Comparison of ENCODE assay signal across 11 cellular contexts in genomic region chr11:102225689-102226562, GRCh38.
DNase-seq lines count a peak whose midpoint lies in the region; ATAC-seq, FAIRE-seq and TF ChIP-seq lines count a peak whose summit lies in the region.
"Had no signal": no experiment of that assay in that cellular context is flagged by ENCODE, and none has a peak within 500 bp of the region (broad histone marks: within the 10 kb centered on the region; RNA-seq: fewer than 3 reads in every experiment).

No MANE protein-coding gene starts in this region.

- H3K27me3 Mint-ChIP-seq in MCF 10A (ENCODE audit: insufficient read depth, unreplicated experiment), result no peaks in the 10 kb centered on the region

- no peaks in the 10 kb centered on the region for H3K79me2 ChIP-seq in HepG2 (ENCODE audit: insufficient read depth, low read length)

- H3K4me3 Mint-ChIP-seq in MCF 10A (ENCODE audit: unreplicated experiment), result peak overlapping the region; percentile 48
- H3K4me3 Mint-ChIP-seq: IgD-negative memory B cell; naive thymus-derived CD8-positive, alpha-beta T cell had no signal

- no peak overlapping the region for H3K9ac ChIP-seq in HepG2 (ENCODE audit: insufficient read depth, low read depth, low read length)

- FAIRE-seq in HepG2 (lab: Jason Lieb, UNC) (no peak), D721Med (lab: Jason Lieb, UNC) (no peak)

- H3K36me3 ChIP-seq in HepG2 (replicated peaks in 1 of 2; ENCODE audit: control insufficient read depth in 1 of 2, insufficient read depth in 2 of 2, low read length in 2 of 2), result peaks cover 26 to 71% of the 10 kb centered on the region in 2 experiments
- H3K36me3 ChIP-seq in right lobe of liver, result peaks cover 0 to 14% (median 0%) of the 10 kb centered on the region in 4 donors

- no peak overlapping the region for H2AFZ ChIP-seq in HepG2 (ENCODE audit: low read length)

- peaks cover 46% of the 10 kb centered on the region for H3K4me1 Mint-ChIP-seq in MCF 10A (ENCODE audit: insufficient read depth, unreplicated experiment)
- H3K4me1 Mint-ChIP-seq: naive thymus-derived CD8-positive, alpha-beta T cell had no signal

- 93% methylated on average over 4 of the region's 4 CpGs for WGBS in HepG2 (ENCODE audit: low lambda C conversion rate)
- 88% methylated on average over 3 of the region's 4 CpGs for WGBS in right lobe of liver (ENCODE audit: insufficient coverage, low coverage, low lambda C conversion rate, missing lambda C conversion rate)

- no peaks in the 10 kb centered on the region for H3K27me3 ChIP-seq in HepG2 (ENCODE audit: control insufficient read depth in 1 of 2, insufficient read depth in 2 of 2, low read length in 2 of 2)
- no peaks in the 10 kb centered on the region for H3K27me3 ChIP-seq in right lobe of liver

- POLR2A ChIA-PET in HepG2 (lab: Yijun Ruan, JAX) (interaction anchor here (1.2 kb wide), 1 partner anchor 115 kb away, joined by 5 read pairs; no protein-coding TSS in a partner anchor), MCF 10A (lab: Yijun Ruan, JAX) (interaction anchor here (0.7 to 5.5 kb wide), 25 partner anchors 9 to 365 kb away, joined by 3 to 131 read pairs (median 5); partner anchors contain the start of gene YAP1)

- CTCF ChIA-PET in HepG2 (lab: Yijun Ruan, JAX; ENCODE audit: low intra/inter-chr PET ratio, low total read pairs) (no interaction called here), MCF 10A (lab: Yijun Ruan, JAX) (interaction anchor here (0.7 to 3.5 kb wide), 6 partner anchors 13 to 459 kb away, joined by 3 to 30 read pairs (median 4); no protein-coding TSS in a partner anchor)

- H3K9me3 ChIP-seq in HepG2 (ENCODE audit: low read length) (no peaks in the 10 kb centered on the region), right lobe of liver (no peaks in the 10 kb centered on the region)

- in situ Hi-C loops in HepG2 (cut with HindIII; ENCODE audit: extremely low pct_ligation_motif_present, low pct_unique_long_range_greater_than_20kb), result no loop called here

- no peak for ATAC-seq in HepG2
- no peak for ATAC-seq in right lobe of liver
- no peak for ATAC-seq in GM21447 (IDR thresholded peaks at IDR 0.05; ENCODE audit: unreplicated experiment)
- ATAC-seq in GM19324 (IDR thresholded peaks at IDR 0.05; ENCODE audit: low FRiP score, unreplicated experiment), result no peak
- ATAC-seq: naive thymus-derived CD8-positive, alpha-beta T cell had no signal

- H3K4me2 ChIP-seq in HepG2 (ENCODE audit: low read depth, low read length), result no peak overlapping the region

- TF ChIP-seq RAD21 in HepG2 (CRISPR knock-in tag; IDR thresholded peaks at IDR 0.05), result no peak

- H3K36me3 Mint-ChIP-seq in MCF 10A (ENCODE audit: insufficient read depth, unreplicated experiment), result peaks cover 73% of the 10 kb centered on the region
- H3K36me3 Mint-ChIP-seq: naive thymus-derived CD8-positive, alpha-beta T cell had no signal

- H3K9me3 Mint-ChIP-seq in MCF 10A (ENCODE audit: unreplicated experiment), result peaks cover 10% of the 10 kb centered on the region
- H3K9me3 Mint-ChIP-seq: IgD-negative memory B cell; naive thymus-derived CD8-positive, alpha-beta T cell had no signal

- TF ChIP-seq CTCF in HepG2 (CRISPR knock-in tag; IDR thresholded peaks at IDR 0.05) (no peak), right lobe of liver (IDR thresholded peaks at IDR 0.05) (no peak), MCF 10A (IDR thresholded peaks at IDR 0.05; ENCODE audit: unreplicated experiment) (no peak), D721Med (IDR thresholded peaks at IDR 0.05; ENCODE audit: insufficient read depth, missing control alignments) (no peak)

- H3K4me1 ChIP-seq in HepG2 (ENCODE audit: insufficient read depth, low read length) (peaks cover 57% of the 10 kb centered on the region), right lobe of liver (no peaks in the 10 kb centered on the region)

- no peak overlapping the region for H3K27ac ChIP-seq in HepG2 (ENCODE audit: extremely low read length, insufficient read depth, low read length)
- no peak overlapping the region for H3K27ac ChIP-seq in right lobe of liver

- no TSS peak for BruUV-seq in HepG2 (replicated peaks; lab: Mats Ljungman, UMichigan)
- BruUV-seq in MCF 10A (replicated peaks; lab: Mats Ljungman, UMichigan), result no TSS peak

- DNase-seq in HepG2 (ENCODE audit: low spot score) (peak; percentile 28), right lobe of liver (no peak), MCF 10A (ENCODE audit: unreplicated experiment) (peak; percentile 71), kidney tubule cell (ENCODE audit: low spot score) (peak; percentile 91), D721Med (ENCODE audit: insufficient read length, low spot score) (no peak), NCI-H146 treated with DMSO at 0.1 percent for 48 hours (lab: John Stamatoyannopoulos, UW; ENCODE audit: unreplicated experiment) (no peak)
- DNase-seq: naive thymus-derived CD8-positive, alpha-beta T cell; SHP77 treated with DMSO at 0.1 percent for 48 hours had no signal

- H3K4me3 ChIP-seq in HepG2 (replicated peaks in 1 of 3; ENCODE audit: insufficient read depth in 1 of 3, low read depth in 2 of 3, low read length in 3 of 3), result no peak overlapping the region
- no peak overlapping the region for H3K4me3 ChIP-seq in right lobe of liver

- no peaks in the 10 kb centered on the region for H4K20me1 ChIP-seq in HepG2 (ENCODE audit: insufficient read depth, low read length)

- no peak for TF ChIP-seq POLR2A in HepG2 (IDR thresholded peaks at IDR 0.05; ENCODE audit: insufficient read depth in 1 of 2, low read depth in 2 of 2, low read length in 2 of 2)
- no peak for TF ChIP-seq POLR2A in right lobe of liver (IDR thresholded peaks at IDR 0.05)

- intact Hi-C loops in HepG2 (cut with micrococcal nuclease; ENCODE audit: unreplicated experiment) (no loop called here), right lobe of liver (cut with DNase I) (no loop called here), MCF 10A (cut with micrococcal nuclease) (loop anchor here (2.0 to 5.0 kb wide), 2 partner anchors 41 to 115 kb away; partner anchors contain the start of gene YAP1)

- TF ChIP-seq EP300 in HepG2 (IDR thresholded peaks at IDR 0.05; ENCODE audit: low read depth in 2 of 2, low read length in 2 of 2), result no peak
- TF ChIP-seq EP300 in HepG2 (CRISPR knock-in tag; IDR thresholded peaks at IDR 0.05; ENCODE audit: borderline replicate concordance), result no peak

- H3K27ac Mint-ChIP-seq in MCF 10A (ENCODE audit: low read depth, unreplicated experiment), result peak overlapping the region; percentile 87
- H3K27ac Mint-ChIP-seq: IgD-negative memory B cell had no signal

TF ChIP-seq in HepG2, 621 proteins besides CTCF, POLR2A, EP300 and RAD21 (continues in another document):
- TF ChIP-seq ZNF460 (CRISPR knock-in tag; IDR thresholded peaks at IDR 0.05; ENCODE audit: borderline replicate concordance) (no peak), ZNF740 (CRISPR knock-in tag; IDR thresholded peaks at IDR 0.05) (no peak), RBM22 (optimal IDR thresholded peaks at IDR 0.05; ENCODE audit: low read length) (peak; percentile 85), MBNL3 (CRISPR knock-in tag; conservative IDR thresholded peaks at IDR 0.05) (no peak), MTERF4 (CRISPR knock-in tag; IDR thresholded peaks at IDR 0.05) (no peak), ZNF235 (CRISPR knock-in tag; IDR thresholded peaks at IDR 0.05; ENCODE audit: borderline replicate concordance) (no peak), HNF4A (CRISPR knock-in tag; IDR thresholded peaks at IDR 0.05) (no peak), SRSF4 (IDR thresholded peaks at IDR 0.05; ENCODE audit: low read depth, low read length, poor library complexity, severe bottlenecking) (no peak), KMT2B (CRISPR knock-in tag; IDR thresholded peaks at IDR 0.05) (no peak), KLF13 (CRISPR knock-in tag; IDR thresholded peaks at IDR 0.05) (no peak), HMGA1 (CRISPR knock-in tag; conservative IDR thresholded peaks at IDR 0.05) (no peak), CEBPG (CRISPR knock-in tag; IDR thresholded peaks at IDR 0.05) (peak; percentile 10; the same call in 1 of the 2 replicates), CEBPB (IDR thresholded peaks at IDR 0.05; ENCODE audit: borderline replicate concordance, low read depth, low read length) (0 out of 2 replicates have a peak, but pooled peaks have one; percentile 19), AGO1 (IDR thresholded peaks at IDR 0.05; ENCODE audit: low read depth, low read length, poor library complexity, severe bottlenecking) (no peak), ATF4 (CRISPR knock-in tag; IDR thresholded peaks at IDR 0.05) (peak in 1 of 2 experiments; percentile 54; a peak in 1 of 4 replicates), FOXK2 (IDR thresholded peaks at IDR 0.05) (no peak), ZNF607 (CRISPR knock-in tag; IDR thresholded peaks at IDR 0.05; ENCODE audit: borderline replicate concordance) (no peak)

Comparison
In these comparisons a context has a peak if more than half of its experiments do, and no peak if none do; other contexts are left out.
1. DNase-seq: peak in HepG2 (single experiment), MCF 10A (single experiment) and kidney tubule cell (single experiment); none in right lobe of liver (0 of 3), D721Med (single experiment) and NCI-H146 treated with DMSO at 0.1 percent for 48 hours (single experiment).